Comparison of ENCODE assay signal across 17 cellular contexts in genomic region chr11:129652828-129653227, GRCh38.
A peak's percentile ranks its signal among the peaks of the same experiment; 100 is the strongest.
DNase-seq lines count a peak whose midpoint lies in the region; ATAC-seq lines count a peak whose summit lies in the region.
"Had no signal": no experiment of that assay in that cellular context is flagged by ENCODE, and none has a peak within 500 bp of the region (broad histone marks: within the 10 kb centered on the region; RNA-seq: fewer than 3 reads in every experiment).

No MANE protein-coding gene starts in this region.

- H3K27me3 ChIP-seq in adipocyte (replicated peaks; ENCODE audit: control insufficient read depth, insufficient read depth, low read length) (no peaks in the 10 kb centered on the region), right cardiac atrium (ENCODE audit: control insufficient read depth, insufficient read depth) (no peaks in the 10 kb centered on the region)
- H3K27me3 ChIP-seq: gastrocnemius medialis, upper lobe of right lung had no signal

- ATAC-seq in GM21528 (IDR thresholded peaks at IDR 0.05; ENCODE audit: low FRiP score, unreplicated experiment) (no peak), GM18511 (IDR thresholded peaks at IDR 0.05; ENCODE audit: unreplicated experiment) (no peak), right cardiac atrium (no peak)
- ATAC-seq: activated CD8-positive, alpha-beta memory T cell treated with anti-CD3 and anti-CD28 coated beads, Interleukin-2, amount 10 ng/mL, durations not matched to agents 7 days and 5 days; gastrocnemius medialis; natural killer cell; upper lobe of right lung had no signal

- DNase-seq in DMS53 (lab: John Stamatoyannopoulos, UW), result peak; percentile 51
- no peak for DNase-seq in DMS53 treated with DMSO at 0.1 percent for 48 hours (lab: John Stamatoyannopoulos, UW; ENCODE audit: unreplicated experiment)
- peak; percentile 17 for DNase-seq in adipocyte (ENCODE audit: low read depth)
- peak; percentile 78 for DNase-seq in fibroblast of gingiva (ENCODE audit: low read depth)
- DNase-seq in renal cortical epithelial cell (ENCODE audit: low read depth), result peak; percentile 56
- no peak for DNase-seq in right cardiac atrium
- DNase-seq: activated CD4-positive, CD25-positive, alpha-beta regulatory T cell treated with anti-CD3 and anti-CD28 coated beads, Interleukin-2, amount 50 U/mL, for 72 hours; activated CD8-positive, alpha-beta memory T cell treated with anti-CD3 and anti-CD28 coated beads, Interleukin-2, amount 10 ng/mL, durations not matched to agents 7 days and 5 days; anterior cingulate cortex; dorsolateral prefrontal cortex; gastrocnemius medialis; natural killer cell; SHP77 treated with DMSO at 0.1 percent for 48 hours; upper lobe of right lung had no signal

- H3K9ac ChIP-seq in adipocyte (ENCODE audit: low read length), result no peak overlapping the region

- H3K4me3 ChIP-seq in adipocyte (ENCODE audit: low read length) (no peak overlapping the region), right cardiac atrium (ENCODE audit: low read length) (no peak overlapping the region)
- H3K4me3 ChIP-seq: dorsolateral prefrontal cortex, gastrocnemius medialis, upper lobe of right lung had no signal

- no peaks in the 10 kb centered on the region for H3K36me3 ChIP-seq in adipocyte (ENCODE audit: control insufficient read depth, insufficient read depth, low read length, severe bottlenecking)
- H3K36me3 ChIP-seq: gastrocnemius medialis, upper lobe of right lung had no signal

- intact Hi-C loops in right cardiac atrium (cut with DNase I), result no loop called here

- H3K9me3 ChIP-seq in adipocyte (ENCODE audit: control insufficient read depth, low read length), result peaks cover 12% of the 10 kb centered on the region
- H3K9me3 ChIP-seq in right cardiac atrium (ENCODE audit: control insufficient read depth, low read length), result no peaks in the 10 kb centered on the region
- H3K9me3 ChIP-seq: upper lobe of right lung had no signal

- H3K27ac ChIP-seq in right cardiac atrium (ENCODE audit: low read length), result no peak overlapping the region
- H3K27ac ChIP-seq: 22Rv1, dorsolateral prefrontal cortex, gastrocnemius medialis, upper lobe of right lung had no signal

- H3K4me1 ChIP-seq in adipocyte (ENCODE audit: control insufficient read depth, insufficient read depth, low read length), result no peaks in the 10 kb centered on the region
- no peaks in the 10 kb centered on the region for H3K4me1 ChIP-seq in right cardiac atrium (ENCODE audit: control insufficient read depth, insufficient read depth, low read length)
- H3K4me1 ChIP-seq: gastrocnemius medialis, upper lobe of right lung had no signal

- WGBS in right cardiac atrium, result 70% methylated on average over 1 of the region's 1 CpG

Comparison
In these comparisons a context has a peak if more than half of its experiments do, and no peak if none do; other contexts are left out.
1. DNase-seq: peak in DMS53 (single experiment), adipocyte (single experiment), fibroblast of gingiva (single experiment) and renal cortical epithelial cell (single experiment); none in DMS53 treated with DMSO at 0.1 percent for 48 hours (single experiment) and right cardiac atrium (0 of 3).